Comparison of ENCODE assay signal across 21 cellular contexts in genomic region chr14:64779472-64779871, GRCh38.
A peak's percentile ranks its signal among the peaks of the same experiment; 100 is the strongest.
DNase-seq lines count a peak whose midpoint lies in the region; ATAC-seq and TF ChIP-seq lines count a peak whose summit lies in the region.
"Had no signal": no experiment of that assay in that cellular context is flagged by ENCODE, and none has a peak within 500 bp of the region (broad histone marks: within the 10 kb centered on the region; RNA-seq: fewer than 3 reads in every experiment).

No MANE protein-coding gene starts in this region.

- TF ChIP-seq POLR2A in adrenal gland (IDR thresholded peaks at IDR 0.05) (no peak), spleen (IDR thresholded peaks at IDR 0.05) (no peak)

- no peak overlapping the region for H3K4me3 Mint-ChIP-seq in MCF 10A (ENCODE audit: unreplicated experiment)
- H3K4me3 Mint-ChIP-seq: CD8-positive, alpha-beta T cell had no signal

- no peaks in the 10 kb centered on the region for H3K27me3 Mint-ChIP-seq in MCF 10A (ENCODE audit: insufficient read depth, unreplicated experiment)

- no peaks in the 10 kb centered on the region for H3K9me3 ChIP-seq in adrenal gland (replicated peaks in 1 of 3)
- H3K9me3 ChIP-seq in right atrium auricular region: no peaks in the 10 kb centered on the region
- no peaks in the 10 kb centered on the region for H3K9me3 ChIP-seq in spleen
- H3K9me3 ChIP-seq: HAP-1, Peyer's patch had no signal

- no TSS peak for BruUV-seq in MCF 10A (replicated peaks; lab: Mats Ljungman, UMichigan)

- no peaks in the 10 kb centered on the region for H3K9me3 Mint-ChIP-seq in MCF 10A (ENCODE audit: unreplicated experiment)
- H3K9me3 Mint-ChIP-seq: CD8-positive, alpha-beta T cell had no signal

- no peaks in the 10 kb centered on the region for H3K36me3 Mint-ChIP-seq in MCF 10A (ENCODE audit: insufficient read depth, unreplicated experiment)
- H3K36me3 Mint-ChIP-seq: CD8-positive, alpha-beta T cell had no signal

- ATAC-seq in HG02759 (IDR thresholded peaks at IDR 0.05; ENCODE audit: unreplicated experiment): no peak
- ATAC-seq: CD8-positive, alpha-beta T cell; SK-N-SH treated with all-trans-retinoic acid at 6 μM for 48 hours had no signal

- H3K27me3 ChIP-seq in adrenal gland (no peaks in the 10 kb centered on the region), right atrium auricular region (no peaks in the 10 kb centered on the region), spleen (replicated peaks in 1 of 7) (no peaks in the 10 kb centered on the region)
- H3K27me3 ChIP-seq: BLaER1 treated with 17β-estradiol and CSF1 and Interleukin-3, amounts not matched to agents 10 nM and 100 nM; Peyer's patch had no signal

- no peak overlapping the region for H3K27ac Mint-ChIP-seq in MCF 10A (ENCODE audit: low read depth, unreplicated experiment)
- H3K27ac Mint-ChIP-seq: CD8-positive, alpha-beta T cell had no signal

- 88 to 94% (median 94%) methylated on average over 6 to 7 of the region's 7 CpGs for WGBS in adrenal gland, 4 donors
- 87 to 98% (median 94%) methylated on average over 7 of the region's 7 CpGs for WGBS in spleen, 5 donors

- DNase-seq in adrenal gland (peak in 5 of 7 donors; percentile 36 to 72 (median 66)), cerebellum (ENCODE audit: low spot score) (peak; percentile 70), right atrium auricular region (ENCODE audit: low spot score) (no peak), spleen (peak; percentile 25), MCF 10A (ENCODE audit: unreplicated experiment) (no peak), NCI-H526 (lab: John Stamatoyannopoulos, UW) (no peak)
- DNase-seq: Calu3; CD8-positive, alpha-beta T cell; GM23248; NCI-H1092 treated with DMSO at 0.1 percent for 48 hours; NCI-H2081; NCI-H2171 treated with DMSO at 0.1 percent for 48 hours; NCI-H446; NCI-H69; NK-92 treated with Interleukin-12 subunit alpha and Interleukin-12 subunit beta, amount 100 ng/mL, for 24 hours; Peyer's patch; SHP77 had no signal

- H3K27ac ChIP-seq in adrenal gland: no peak overlapping the region
- H3K27ac ChIP-seq in right atrium auricular region: peak overlapping the region; percentile 53 to 69
- no peak overlapping the region for H3K27ac ChIP-seq in spleen
- H3K27ac ChIP-seq: BLaER1 treated with 17β-estradiol and CSF1 and Interleukin-3, amounts not matched to agents 10 nM and 100 nM; GM23248; Peyer's patch had no signal

- CTCF ChIA-PET in MCF 10A (lab: Yijun Ruan, JAX): interaction anchor here (0.5 to 4.1 kb wide), 6 partner anchors 14 to 164 kb away, joined by 3 to 18 read pairs (median 4); no protein-coding TSS in a partner anchor

- intact Hi-C loops in adrenal gland (cut with DNase I) (no loop called here), spleen (cut with DNase I; ENCODE audit: low total_unique reads) (no loop called here), MCF 10A (cut with micrococcal nuclease) (no loop called here)

- TF ChIP-seq CTCF in adrenal gland (IDR thresholded peaks at IDR 0.05): no peak
- no peak for TF ChIP-seq CTCF in right atrium auricular region (IDR thresholded peaks at IDR 0.05)
- no peak for TF ChIP-seq CTCF in spleen (IDR thresholded peaks at IDR 0.05 in 8 of 11, conservative IDR thresholded peaks at IDR 0.05 in 3 of 11)
- TF ChIP-seq CTCF in MCF 10A (IDR thresholded peaks at IDR 0.05; ENCODE audit: unreplicated experiment): no peak

- no peaks in the 10 kb centered on the region for H3K36me3 ChIP-seq in adrenal gland (replicated peaks in 1 of 2)
- peaks cover 19% of the 10 kb centered on the region for H3K36me3 ChIP-seq in right atrium auricular region
- no peaks in the 10 kb centered on the region for H3K36me3 ChIP-seq in spleen
- H3K36me3 ChIP-seq: BLaER1 treated with 17β-estradiol and CSF1 and Interleukin-3, amounts not matched to agents 10 nM and 100 nM; HAP-1; Peyer's patch had no signal

- H3K4me1 Mint-ChIP-seq in MCF 10A (ENCODE audit: insufficient read depth, unreplicated experiment): no peaks in the 10 kb centered on the region

- H3K4me3 ChIP-seq in adrenal gland (no peak overlapping the region), right atrium auricular region (no peak overlapping the region), spleen (no peak overlapping the region)
- H3K4me3 ChIP-seq: BLaER1 treated with 17β-estradiol and CSF1 and Interleukin-3, amounts not matched to agents 10 nM and 100 nM; GM23248; HAP-1; Peyer's patch had no signal

- H3K4me1 ChIP-seq in adrenal gland (replicated peaks in 1 of 2) (peaks cover 0 to 4% of the 10 kb centered on the region in 2 donors), right atrium auricular region (peaks cover 0 to 28% of the 10 kb centered on the region in 2 donors), spleen (peaks cover 0 to 13% (median 5%) of the 10 kb centered on the region in 6 donors)
- H3K4me1 ChIP-seq: HAP-1, Peyer's patch had no signal

- POLR2A ChIA-PET in MCF 10A (lab: Yijun Ruan, JAX): interaction anchor here (0.6 kb wide), 1 partner anchor 275 kb away, joined by 3 read pairs; no protein-coding TSS in a partner anchor

Comparison
In these comparisons a context has a peak if more than half of its experiments do, and no peak if none do; other contexts are left out.
1. DNase-seq: peak in adrenal gland (5 of 7), cerebellum (single experiment) and spleen (single experiment); none in right atrium auricular region (single experiment), MCF 10A (single experiment) and NCI-H526 (0 of 2).
2. H3K27ac ChIP-seq: peak in right atrium auricular region (2 of 2); none in adrenal gland (0 of 5) and spleen (0 of 8).